21 cellular contexts compared by ENCODE assay signal in genomic region chr2:31932589-31932988, GRCh38.
DNase-seq lines count a peak whose midpoint lies in the region; ATAC-seq, FAIRE-seq and TF ChIP-seq lines count a peak whose summit lies in the region.
"Had no signal": no experiment of that assay in that cellular context is flagged by ENCODE, and none has a peak within 500 bp of the region (broad histone marks: within the 10 kb centered on the region; RNA-seq: fewer than 3 reads in every experiment).

No MANE protein-coding gene starts in this region.

- peak; percentile 20 to 28 for ATAC-seq in activated CD4-positive, CD25-positive, alpha-beta regulatory T cell treated with anti-CD3 and anti-CD28 coated beads, Interleukin-2, amount 50 U/mL, for 24 hours
- ATAC-seq in CD4-positive, alpha-beta T cell (ENCODE audit: poor library complexity): no peak
- ATAC-seq: HepG2 had no signal

- no peaks in the 10 kb centered on the region for H3K9me3 Mint-ChIP-seq in CD4-positive, alpha-beta T cell

- H3K4me3 ChIP-seq in PC-9: no peak overlapping the region
- no peak overlapping the region for H3K4me3 ChIP-seq in endothelial cell of umbilical vein (replicated peaks in 1 of 3; ENCODE audit: insufficient read depth in 1 of 3, low read depth in 1 of 3, low read length in 3 of 3)
- no peak overlapping the region for H3K4me3 ChIP-seq in BE2C (ENCODE audit: low read depth, low read length)
- H3K4me3 ChIP-seq: SJCRH30 had no signal

- H3K4me1 ChIP-seq in PC-9 (replicated peaks; ENCODE audit: insufficient read depth): no peaks in the 10 kb centered on the region
- H3K4me1 ChIP-seq in endothelial cell of umbilical vein (ENCODE audit: control insufficient read depth, extremely low read depth, insufficient read depth, low read length): peaks cover 10% of the 10 kb centered on the region
- H3K4me1 ChIP-seq in BE2C: no peaks in the 10 kb centered on the region; the same call in 1 of the 2 replicates
- H3K4me1 ChIP-seq: SJCRH30 had no signal

- POLR2A ChIA-PET in CD4-positive, alpha-beta T cell (lab: Charles Lee): no interaction called here
- POLR2A ChIA-PET in PC-9 (lab: Charles Lee; ENCODE audit: unreplicated experiment) (no interaction called here), endothelial cell of umbilical vein (lab: Charles Lee) (interaction anchor here (0.6 kb wide), 1 partner anchor 277 kb away, joined by 4 read pairs; no protein-coding TSS in a partner anchor)

- peaks cover 11% of the 10 kb centered on the region; the same call in 1 of the 2 replicates for H3F3A ChIP-seq in PC-9 (ENCODE audit: insufficient read depth, low read depth)

- H3K27me3 ChIP-seq in CD4-positive, alpha-beta T cell (ENCODE audit: control insufficient read depth, insufficient read depth, low read length): no peaks in the 10 kb centered on the region
- no peaks in the 10 kb centered on the region for H3K27me3 ChIP-seq in PC-9 (ENCODE audit: insufficient read depth, low read depth)
- H3K27me3 ChIP-seq in endothelial cell of umbilical vein (ENCODE audit: control insufficient read depth in 2 of 2, insufficient read depth in 2 of 2, low read length in 2 of 2): no peaks in the 10 kb centered on the region
- H3K27me3 ChIP-seq in BE2C: no peaks in the 10 kb centered on the region
- H3K27me3 ChIP-seq: SJCRH30 had no signal

- H3K27ac Mint-ChIP-seq in CD4-positive, alpha-beta T cell: peak overlapping the region; percentile 13

- peaks cover 17% of the 10 kb centered on the region for H3K36me3 Mint-ChIP-seq in CD4-positive, alpha-beta T cell (ENCODE audit: low read depth)

- H2AFZ ChIP-seq in PC-9 (no peak overlapping the region), endothelial cell of umbilical vein (ENCODE audit: low read depth, low read length) (no peak overlapping the region)

- no peak for TF ChIP-seq CTCF in CD4-positive, alpha-beta T cell (IDR thresholded peaks at IDR 0.05)
- TF ChIP-seq CTCF in PC-9 (conservative IDR thresholded peaks at IDR 0.05) (no peak), endothelial cell of umbilical vein (IDR thresholded peaks at IDR 0.05; ENCODE audit: extremely low read depth in 1 of 2, insufficient read depth in 1 of 2, low read depth in 1 of 2, low read length in 2 of 2) (no peak), BE2C (IDR thresholded peaks at IDR 0.05; ENCODE audit: low read depth, low read length) (no peak)

- no peaks in the 10 kb centered on the region for H3K36me3 ChIP-seq in PC-9 (ENCODE audit: low read depth)
- no peaks in the 10 kb centered on the region for H3K36me3 ChIP-seq in endothelial cell of umbilical vein (ENCODE audit: control insufficient read depth in 2 of 2, extremely low read depth in 1 of 2, insufficient read depth in 2 of 2, low read length in 2 of 2)
- no peaks in the 10 kb centered on the region; the same call in 1 of the 2 replicates for H3K36me3 ChIP-seq in BE2C

- CTCF ChIA-PET in CD4-positive, alpha-beta T cell (lab: Charles Lee): no interaction called here
- CTCF ChIA-PET in PC-9 (lab: Charles Lee): no interaction called here
- CTCF ChIA-PET in endothelial cell of umbilical vein (lab: Charles Lee): no interaction called here

- no peaks in the 10 kb centered on the region for H3K9me1 ChIP-seq in endothelial cell of umbilical vein (replicated peaks; ENCODE audit: control insufficient read depth, extremely low read depth, insufficient read depth, low read length)

- 0 out of 2 replicates have a peak, but pooled peaks cover 3% of the 10 kb centered on the region for H3K79me2 ChIP-seq in PC-9 (ENCODE audit: low read depth)
- peaks cover 38% of the 10 kb centered on the region for H3K79me2 ChIP-seq in endothelial cell of umbilical vein (ENCODE audit: control insufficient read depth, insufficient read depth, low read length)

- H3K27me3 Mint-ChIP-seq in CD4-positive, alpha-beta T cell: no peaks in the 10 kb centered on the region

- H3K4me1 Mint-ChIP-seq in CD4-positive, alpha-beta T cell (ENCODE audit: low read depth): peaks cover 17% of the 10 kb centered on the region

- no peak overlapping the region for H3K27ac ChIP-seq in CD4-positive, alpha-beta T cell (ENCODE audit: low read depth, low read length)
- H3K27ac ChIP-seq in PC-9 (0 out of 2 replicates have a peak overlapping the region, but pooled peaks have one; percentile 10), endothelial cell of umbilical vein (ENCODE audit: insufficient read depth, low read depth, low read length) (peak overlapping the region; percentile 42)
- H3K27ac ChIP-seq: 22Rv1, HL-60, KMS-11, SJCRH30 had no signal

- no peak overlapping the region for H3K9ac ChIP-seq in endothelial cell of umbilical vein (replicated peaks; ENCODE audit: extremely low read depth, insufficient read depth, low read length)
- H3K9ac ChIP-seq: KMS-11 had no signal

- FAIRE-seq in endothelial cell of umbilical vein (lab: Jason Lieb, UNC): peak; percentile 68
- FAIRE-seq: HepG2 had no signal

- H4K20me1 ChIP-seq in PC-9 (ENCODE audit: insufficient read depth) (no peaks in the 10 kb centered on the region; the same call in 1 of the 2 replicates), endothelial cell of umbilical vein (replicated peaks; ENCODE audit: control insufficient read depth, extremely low read depth, insufficient read depth, low read length) (peaks cover 2% of the 10 kb centered on the region)

- no peaks in the 10 kb centered on the region for H3K9me2 ChIP-seq in PC-9 (ENCODE audit: insufficient read depth)

- H3K9me3 ChIP-seq in CD4-positive, alpha-beta T cell (ENCODE audit: control insufficient read depth, low read length): no peaks in the 10 kb centered on the region
- H3K9me3 ChIP-seq in PC-9 (ENCODE audit: insufficient read depth, low read depth): no peaks in the 10 kb centered on the region
- H3K9me3 ChIP-seq in endothelial cell of umbilical vein (replicated peaks; ENCODE audit: control insufficient read depth, insufficient read depth, low read length): no peaks in the 10 kb centered on the region
- H3K9me3 ChIP-seq in BE2C: no peaks in the 10 kb centered on the region; the same call in 1 of the 2 replicates
- H3K9me3 ChIP-seq: SJCRH30 had no signal

- intact Hi-C loops in CD4-positive, alpha-beta T cell (cut with DNase I, micrococcal nuclease): no loop called here
- intact Hi-C loops in PC-9 (cut with micrococcal nuclease; ENCODE audit: unreplicated experiment): no loop called here
- intact Hi-C loops in endothelial cell of umbilical vein (cut with micrococcal nuclease): no loop called here

- TF ChIP-seq POLR2A in endothelial cell of umbilical vein (IDR thresholded peaks at IDR 0.05; ENCODE audit: low read depth, low read length): no peak

- BruUV-seq in PC-9 (replicated peaks; lab: Mats Ljungman, UMichigan) (no TSS peak), endothelial cell of umbilical vein (replicated peaks; lab: Mats Ljungman, UMichigan) (no TSS peak)

- H3K4me2 ChIP-seq in PC-9 (no peak overlapping the region), endothelial cell of umbilical vein (ENCODE audit: insufficient read depth, low read length) (no peak overlapping the region)
- H3K4me2 ChIP-seq: KMS-11 had no signal

- DNase-seq in activated CD4-positive, CD25-positive, alpha-beta regulatory T cell (lab: John Stamatoyannopoulos, UW): no peak
- no peak for DNase-seq in CD4-positive, alpha-beta T cell
- DNase-seq in PC-9 (no peak), endothelial cell of umbilical vein (ENCODE audit: low read depth, low spot score) (no peak), NCI-H1436 (lab: John Stamatoyannopoulos, UW) (no peak), NCI-H446 treated with DMSO at 0.1 percent for 48 hours (lab: John Stamatoyannopoulos, UW) (no peak), BE2C (no peak)
- DNase-seq: ACHN, C1 segment of cervical spinal cord, DMS79, H7, NCI-H1105, NCI-H2029 treated with DMSO at 0.1 percent for 48 hours, NCI-H345, NCI-H526, SJCRH30 had no signal

- no peak overlapping the region for H3K4me3 Mint-ChIP-seq in CD4-positive, alpha-beta T cell

- dilution Hi-C loops in endothelial cell of umbilical vein (cut with MboI; ENCODE audit: extremely low pct_ligation_motif_present, low sequenced_read_pairs): no loop called here

TF ChIP-seq in endothelial cell of umbilical vein, 7 proteins besides CTCF, POLR2A, EP300 and RAD21:
- TF ChIP-seq FOS (IDR thresholded peaks at IDR 0.05; ENCODE audit: borderline replicate concordance, insufficient read depth, low read length): no peak
- TF ChIP-seq POLR2AphosphoS5 (IDR thresholded peaks at IDR 0.05; ENCODE audit: insufficient read depth, low read depth, low read length): no peak
- TF ChIP-seq EZH2 (IDR thresholded peaks at IDR 0.05; ENCODE audit: borderline replicate concordance, low read depth, low read length, severe bottlenecking): no peak
- no peak for TF ChIP-seq MYC (IDR thresholded peaks at IDR 0.05; ENCODE audit: low read depth, low read length)
- no peak for TF ChIP-seq GATA2 (IDR thresholded peaks at IDR 0.05; ENCODE audit: insufficient read depth, insufficient read length, low read depth, low read length)
- TF ChIP-seq MAX (IDR thresholded peaks at IDR 0.05; ENCODE audit: insufficient read depth, insufficient read length): no peak
- TF ChIP-seq JUN (IDR thresholded peaks at IDR 0.05; ENCODE audit: borderline replicate concordance, insufficient read depth, insufficient read length, low read depth): no peak
